Comparison of ENCODE assay signal across 1 cellular context in the genomic region with DNA sequence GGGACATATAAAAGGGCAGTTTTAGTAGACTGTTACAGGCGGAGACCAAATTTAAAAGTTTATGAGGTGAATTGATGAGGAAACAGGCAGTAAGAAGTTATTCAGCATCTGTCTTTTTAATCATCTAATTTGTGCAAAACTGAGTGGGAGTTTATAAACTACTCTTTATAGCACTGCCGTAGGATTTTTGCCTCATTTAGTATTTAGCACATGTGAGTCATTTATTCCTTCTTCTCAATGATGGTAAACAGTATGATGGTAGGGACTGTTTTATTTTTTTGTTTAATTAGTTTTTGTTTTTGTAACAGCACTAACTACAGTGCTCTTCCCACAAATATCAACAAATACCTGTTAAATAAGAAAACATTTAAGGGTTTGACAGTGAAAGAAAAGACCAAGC.
TF ChIP-seq lines count a peak whose summit lies in the region.

No MANE protein-coding gene starts in this region.

TF ChIP-seq in WTC11, 78 proteins besides CTCF, POLR2A, EP300 and RAD21:
- TF ChIP-seq SP1 (CRISPR knock-in tag; conservative IDR thresholded peaks at IDR 0.05): no peak
- no peak for TF ChIP-seq IRF2 (CRISPR knock-in tag; IDR thresholded peaks at IDR 0.05; ENCODE audit: borderline replicate concordance, low read depth)
